21 cellular contexts compared by ENCODE assay signal in genomic region chr3:100563228-100563627, GRCh38. TPM values are rescaled to one million over a fixed set of nuclear protein-coding genes. Genes with fewer than 3 reads are reported as not detected.
A peak's percentile ranks its signal among the peaks of the same experiment; 100 is the strongest.
DNase-seq lines count a peak whose midpoint lies in the region; ATAC-seq, FAIRE-seq and TF ChIP-seq lines count a peak whose summit lies in the region.
"Had no signal": no experiment of that assay in that cellular context is flagged by ENCODE, and none has a peak within 500 bp of the region (broad histone marks: within the 10 kb centered on the region; RNA-seq: fewer than 3 reads in every experiment).

No MANE protein-coding gene starts in this region.

- intact Hi-C loops in right lobe of liver (cut with DNase I) = no loop called here
- intact Hi-C loops in esophagus muscularis mucosa (cut with DNase I) = no loop called here

- no peak for TF ChIP-seq POLR2A in right lobe of liver (IDR thresholded peaks at IDR 0.05)
- no peak for TF ChIP-seq POLR2A in esophagus muscularis mucosa (IDR thresholded peaks at IDR 0.05; ENCODE audit: low read depth)

- ATAC-seq in right lobe of liver (peak; percentile 38 to 75 (median 62)), HG02763 (IDR thresholded peaks at IDR 0.05; ENCODE audit: unreplicated experiment) (no peak)
- ATAC-seq: Panc1 had no signal

- H2AFZ ChIP-seq in SK-N-SH (ENCODE audit: low read depth) = no peak overlapping the region

- no peaks in the 10 kb centered on the region for H3K27me3 ChIP-seq in SK-N-SH (ENCODE audit: insufficient read depth)
- no peaks in the 10 kb centered on the region for H3K27me3 ChIP-seq in right lobe of liver
- no peaks in the 10 kb centered on the region for H3K27me3 ChIP-seq in esophagus muscularis mucosa
- H3K27me3 ChIP-seq: SJCRH30 had no signal

- in situ Hi-C loops in ACHN (cut with HindIII; ENCODE audit: low pct_ligation_motif_present, low pct_unique_long_range_greater_than_20kb, low sequenced_read_pairs) = no loop called here

- DNase-seq in ELF-1 (ENCODE audit: low read depth, low spot score) (peak; percentile 20), SK-N-SH (no peak), right lobe of liver (no peak), urothelium cell line (ENCODE audit: low spot score) (no peak), ACHN (no peak), esophagus muscularis mucosa (ENCODE audit: extremely low spot score) (no peak)
- DNase-seq: C1 segment of cervical spinal cord, DMS79 treated with DMSO at 0.1 percent for 48 hours, MM.1S, NCI-H1092, NCI-H146, NCI-H2029 treated with DMSO at 0.1 percent for 48 hours, NCI-H2171, NCI-H446 treated with DMSO at 0.1 percent for 48 hours had no signal

- peak overlapping the region; percentile 72 to 81; a peak in 2 of 4 replicates for H3K27ac ChIP-seq in SK-N-SH (ENCODE audit: low read depth in 2 of 2, low read length in 1 of 2)
- peak overlapping the region in 2 of 3 donors; percentile 40 to 77 for H3K27ac ChIP-seq in right lobe of liver
- H3K27ac ChIP-seq in esophagus muscularis mucosa (replicated peaks in 1 of 4) = no peak overlapping the region
- H3K27ac ChIP-seq: HL-60 had no signal

- POLR2A ChIA-PET in SK-N-SH (lab: Yijun Ruan, JAX) = interaction anchor here (0.7 kb wide), 1 partner anchor 162 kb away, joined by 3 read pairs; the partner anchor contains the start of genes LNP1 and TOMM70

- no peaks in the 10 kb centered on the region for H3K9me3 ChIP-seq in SK-N-SH
- H3K9me3 ChIP-seq in right lobe of liver = no peaks in the 10 kb centered on the region
- H3K9me3 ChIP-seq in esophagus muscularis mucosa = no peaks in the 10 kb centered on the region
- H3K9me3 ChIP-seq: SJCRH30 had no signal

- H3K4me3 ChIP-seq in SK-N-SH (ENCODE audit: low read depth in 2 of 2, low read length in 1 of 2) (no peak overlapping the region), right lobe of liver (no peak overlapping the region), esophagus muscularis mucosa (no peak overlapping the region)
- H3K4me3 ChIP-seq: SJCRH30 had no signal

- H3K79me2 ChIP-seq in SK-N-SH (ENCODE audit: insufficient read depth) = no peaks in the 10 kb centered on the region

- WGBS in SK-N-SH (ENCODE audit: low lambda C conversion rate) = 25% methylated on average over 1 of the region's 1 CpG
- WGBS in right lobe of liver (ENCODE audit: insufficient coverage, low coverage, low lambda C conversion rate, missing lambda C conversion rate) = 17% methylated on average over 1 of the region's 1 CpG
- 63% methylated on average over 1 of the region's 1 CpG for WGBS in esophagus muscularis mucosa

- TF ChIP-seq CTCF in SK-N-SH (IDR thresholded peaks at IDR 0.05) = no peak
- TF ChIP-seq CTCF in right lobe of liver (IDR thresholded peaks at IDR 0.05) = no peak
- no peak for TF ChIP-seq CTCF in esophagus muscularis mucosa (IDR thresholded peaks at IDR 0.05)

- H3K4me1 ChIP-seq in SK-N-SH (ENCODE audit: control insufficient read depth in 1 of 2, insufficient read depth in 2 of 2, low read depth in 1 of 2, low read length in 1 of 2) = peaks cover 16 to 19% of the 10 kb centered on the region in 2 experiments
- H3K4me1 ChIP-seq in right lobe of liver = peaks cover 0 to 40% (median 8%) of the 10 kb centered on the region in 4 donors
- H3K4me1 ChIP-seq in esophagus muscularis mucosa = no peaks in the 10 kb centered on the region

- H3K9ac ChIP-seq in SK-N-SH = no peak overlapping the region

- H3F3A ChIP-seq in SK-N-SH (replicated peaks; ENCODE audit: insufficient read depth) = no peaks in the 10 kb centered on the region

- H3K4me2 ChIP-seq in SK-N-SH = no peak overlapping the region

- H4K20me1 ChIP-seq in SK-N-SH (ENCODE audit: insufficient read depth) = no peaks in the 10 kb centered on the region

- no peak for TF ChIP-seq EP300 in SK-N-SH (IDR thresholded peaks at IDR 0.05; ENCODE audit: borderline replicate concordance in 1 of 2, low read depth in 1 of 2, low read length in 1 of 2)
- TF ChIP-seq EP300 in esophagus muscularis mucosa (IDR thresholded peaks at IDR 0.05) = no peak

- CTCF ChIA-PET in SK-N-SH (lab: Yijun Ruan, JAX) = interaction anchor here (2.7 kb wide), 1 partner anchor 100 kb away, joined by 8 read pairs; no protein-coding TSS in a partner anchor

- TF ChIP-seq RAD21 in SK-N-SH (IDR thresholded peaks at IDR 0.05; ENCODE audit: low read length) = no peak

- H3K36me3 ChIP-seq in SK-N-SH (replicated peaks in 1 of 2; ENCODE audit: control insufficient read depth in 1 of 2, insufficient read depth in 2 of 2, low read length in 1 of 2) (no peaks in the 10 kb centered on the region), right lobe of liver (peaks cover 0 to 2% (median 0%) of the 10 kb centered on the region in 4 donors), esophagus muscularis mucosa (no peaks in the 10 kb centered on the region)
- H3K36me3 ChIP-seq: SJCRH30 had no signal

- FAIRE-seq in urothelium cell line (lab: Jason Lieb, UNC) = peak; percentile 81
- FAIRE-seq: G401.6, HTR-8/SVneo had no signal

- H3K9me2 ChIP-seq in SK-N-SH = no peaks in the 10 kb centered on the region

TF ChIP-seq in SK-N-SH, 30 proteins besides CTCF, POLR2A, EP300 and RAD21:
- TF ChIP-seq JUND (IDR thresholded peaks at IDR 0.05) (no peak), USF2 (IDR thresholded peaks at IDR 0.05; ENCODE audit: borderline replicate concordance, low read depth, low read length) (no peak), TEAD4 (IDR thresholded peaks at IDR 0.05; ENCODE audit: borderline replicate concordance, insufficient read depth) (0 out of 2 replicates have a peak, but pooled peaks have one; percentile 25), NFIC (IDR thresholded peaks at IDR 0.05; ENCODE audit: borderline replicate concordance) (peak; percentile 34; the same call in 1 of the 2 replicates), RXRA (IDR thresholded peaks at IDR 0.05; ENCODE audit: borderline replicate concordance, low read depth) (no peak), GATA2 (CRISPR knock-in tag; IDR thresholded peaks at IDR 0.05) (peak; percentile 8; the same call in 1 of the 2 replicates), ELF1 (IDR thresholded peaks at IDR 0.05) (no peak), SIN3A (IDR thresholded peaks at IDR 0.05; ENCODE audit: borderline replicate concordance, low read depth, low read length) (no peak), MEF2A (IDR thresholded peaks at IDR 0.05; ENCODE audit: borderline replicate concordance, low read depth) (no peak), PBX3 (IDR thresholded peaks at IDR 0.05) (peak; percentile 72), TCF12 (IDR thresholded peaks at IDR 0.05) (peak; percentile 67; the same call in 1 of the 2 replicates), TAF1 (IDR thresholded peaks at IDR 0.05; ENCODE audit: borderline replicate concordance, low read depth, low read length) (no peak), NRF1 (IDR thresholded peaks at IDR 0.05; ENCODE audit: low read depth, low read length) (no peak), GABPA (IDR thresholded peaks at IDR 0.05; ENCODE audit: low read depth) (no peak), FOSL2 (IDR thresholded peaks at IDR 0.05; ENCODE audit: borderline replicate concordance, low read depth) (no peak; the same call in 1 of the 2 replicates), EZH2phosphoT487 (IDR thresholded peaks at IDR 0.05; ENCODE audit: borderline replicate concordance, low read depth) (no peak), MXI1 (IDR thresholded peaks at IDR 0.05; ENCODE audit: low read depth, low read length) (no peak), ZBTB33 (IDR thresholded peaks at IDR 0.05; ENCODE audit: borderline replicate concordance, low read depth) (no peak), USF1 (IDR thresholded peaks at IDR 0.05; ENCODE audit: borderline replicate concordance, low read depth) (no peak)

RNA-seq across cellular contexts. Expression of gene ADGRG7, which starts 46.2 kb away (rescaled TPM):
- polyA plus RNA-seq in SK-N-SH (2012; rRNA removed) = not detected in 2 replicates
- 0.01 TPM in 1 of 2 replicates, not detected in the other for polyA plus RNA-seq in SK-N-SH (2012; cell fraction: cytosol; rRNA removed)
- polyA plus RNA-seq in SK-N-SH (2012; cell fraction: nucleus; rRNA removed) = not detected in 2 replicates
- total RNA-seq in right lobe of liver (10 to 100 TPM in 4 of 6 experiments, 1 to 10 TPM in 2; 1.9 to 27.2 (median 21.8) TPM), esophagus muscularis mucosa (not detected)
- total RNA-seq: H4, SJCRH30 had no signal

Comparison
In these comparisons a context has a peak if more than half of its experiments do, and no peak if none do; other contexts are left out.
1. H3K27ac ChIP-seq: peak in SK-N-SH (2 of 2) and right lobe of liver (2 of 3); none in esophagus muscularis mucosa (0 of 4).